In the genomic region with DNA sequence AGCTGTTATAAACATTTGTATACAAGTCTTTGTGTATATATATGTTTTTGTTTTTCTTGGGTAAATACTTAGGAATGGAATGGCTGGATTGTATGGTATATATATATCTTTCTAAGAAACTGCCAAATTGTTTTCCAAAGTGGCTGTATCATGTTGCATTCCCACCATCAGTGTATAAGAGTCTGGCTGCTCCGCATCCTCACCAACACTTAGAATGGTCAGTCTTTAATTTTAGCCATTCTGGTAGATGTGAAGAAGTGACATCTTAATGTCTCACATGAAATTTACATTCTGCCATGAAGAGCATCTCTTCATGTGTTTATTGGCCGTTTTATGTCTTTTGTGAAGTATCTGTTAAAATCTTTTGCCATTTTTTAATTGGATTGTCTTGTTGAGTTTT, we compare ENCODE assay signal across 18 cellular contexts. TPM values are rescaled to one million over a fixed set of nuclear protein-coding genes. Genes with fewer than 3 reads are reported as not detected.
DNase-seq lines count a peak whose midpoint lies in the region; ATAC-seq and TF ChIP-seq lines count a peak whose summit lies in the region.
"Had no signal": no experiment of that assay in that cellular context is flagged by ENCODE, and none has a peak within 500 bp of the region (broad histone marks: within the 10 kb centered on the region; RNA-seq: fewer than 3 reads in every experiment).

No MANE protein-coding gene starts in this region.

- no peak for TF ChIP-seq CTCF in natural killer cell (IDR thresholded peaks at IDR 0.05)

- peak overlapping the region; percentile 62 for H3K4me2 ChIP-seq in GM23248 (ENCODE audit: unreplicated experiment)

- peaks cover 29% of the 10 kb centered on the region for H3K4me1 ChIP-seq in CD4-positive, alpha-beta memory T cell (ENCODE audit: insufficient read depth, low read length)
- H3K4me1 ChIP-seq in GM23248 (ENCODE audit: insufficient read depth) = peaks cover 29% of the 10 kb centered on the region
- H3K4me1 ChIP-seq: Peyer's patch had no signal

- H3K36me3 Mint-ChIP-seq in CD4-positive, alpha-beta memory T cell = peaks cover 26 to 27% of the 10 kb centered on the region in 2 donors
- peaks cover 41% of the 10 kb centered on the region for H3K36me3 Mint-ChIP-seq in activated T-helper 1 cell treated with anti-CD3 and anti-CD28 coated beads, Interleukin-12 subunit alpha, Interleukin-12 subunit beta, Interleukin-2, Interleukin-4 antibody, amounts not matched to agents 30 ng/mL and 10 ng/mL and 1 ng/mL, durations not matched to agents 14 hours and 24 hours and 36 hours (ENCODE audit: low read depth)
- H3K36me3 Mint-ChIP-seq in natural killer cell = peaks cover 18% of the 10 kb centered on the region

- in situ Hi-C loops in GM23248 (cut with MboI) = no loop called here

- DNase-seq in CD4-positive, alpha-beta memory T cell = no peak
- DNase-seq in GM23248 (no peak), natural killer cell (no peak), cerebellar nuclear complex (lab: John Stamatoyannopoulos, UW) (no peak), DMS114 treated with DMSO at 0.1 percent for 48 hours (lab: John Stamatoyannopoulos, UW; ENCODE audit: unreplicated experiment) (no peak)
- DNase-seq in activated T-helper 1 cell treated with anti-CD3 and anti-CD28 coated beads, Interleukin-12 subunit alpha, Interleukin-12 subunit beta, Interleukin-2, Interleukin-4 antibody, amounts not matched to agents 30 ng/mL and 10 ng/mL and 1 ng/mL, durations not matched to agents 14 hours and 24 hours and 36 hours (ENCODE audit: low spot score) = no peak
- DNase-seq: activated T-cell treated with anti-CD3 and anti-CD28 coated beads for 4 hours; adrenal gland; central memory CD4-positive, alpha-beta T cell; DMS79 treated with DMSO at 0.1 percent for 48 hours; KBM-7; left colon; NCI-H1105; Peyer's patch; stimulated activated CD4-positive, alpha-beta T cell treated with anti-CD3 and anti-CD28 coated beads, Interleukin-4, amount 100 ng/mL, for 1 hour; stimulated activated CD8-positive, alpha-beta memory T cell treated with anti-CD3 and anti-CD28 coated beads, Interleukin-4, amount 100 ng/mL, for 48 hours had no signal

- peaks cover 77% of the 10 kb centered on the region for H3K79me2 ChIP-seq in GM23248 (ENCODE audit: insufficient read depth)

- H3K9me2 ChIP-seq in GM23248 (ENCODE audit: insufficient read depth) = no peaks in the 10 kb centered on the region

- H3K27ac Mint-ChIP-seq in CD4-positive, alpha-beta memory T cell = peak overlapping the region; percentile 4 to 99 (median 96)
- peak overlapping the region; percentile 95 for H3K27ac Mint-ChIP-seq in activated T-helper 1 cell treated with anti-CD3 and anti-CD28 coated beads, Interleukin-12 subunit alpha, Interleukin-12 subunit beta, Interleukin-2, Interleukin-4 antibody, amounts not matched to agents 30 ng/mL and 10 ng/mL and 1 ng/mL, durations not matched to agents 14 hours and 24 hours and 36 hours
- peak overlapping the region; percentile 86 to 89 for H3K27ac Mint-ChIP-seq in natural killer cell

- CTCF ChIA-PET in CD4-positive, alpha-beta memory T cell (lab: Charles Lee; ENCODE audit: partially characterized antibody) = interaction anchor here (1.7 to 2.9 kb wide), 2 partner anchors 25 to 32 kb away, joined by 10 to 15 read pairs; a partner anchor contains a TSS

- no peak overlapping the region for H3K4me3 ChIP-seq in CD4-positive, alpha-beta memory T cell (ENCODE audit: low read length in 2 of 2)
- no peak overlapping the region for H3K4me3 ChIP-seq in GM23248
- H3K4me3 ChIP-seq: adrenal gland, Peyer's patch, thoracic aorta had no signal

- peaks cover 0 to 11% (median 4%) of the 10 kb centered on the region in 8 donors for H3K9me3 Mint-ChIP-seq in CD4-positive, alpha-beta memory T cell
- peaks cover 17% of the 10 kb centered on the region for H3K9me3 Mint-ChIP-seq in activated T-helper 1 cell treated with anti-CD3 and anti-CD28 coated beads, Interleukin-12 subunit alpha, Interleukin-12 subunit beta, Interleukin-2, Interleukin-4 antibody, amounts not matched to agents 30 ng/mL and 10 ng/mL and 1 ng/mL, durations not matched to agents 14 hours and 24 hours and 36 hours
- H3K9me3 Mint-ChIP-seq in natural killer cell = peaks cover 0 to 2% of the 10 kb centered on the region in 2 donors

- H4K20me1 ChIP-seq in GM23248 (ENCODE audit: insufficient read depth) = no peaks in the 10 kb centered on the region

- no peak overlapping the region for H3K4me3 Mint-ChIP-seq in CD4-positive, alpha-beta memory T cell
- H3K4me3 Mint-ChIP-seq in activated T-helper 1 cell treated with anti-CD3 and anti-CD28 coated beads, Interleukin-12 subunit alpha, Interleukin-12 subunit beta, Interleukin-2, Interleukin-4 antibody, amounts not matched to agents 30 ng/mL and 10 ng/mL and 1 ng/mL, durations not matched to agents 14 hours and 24 hours and 36 hours = no peak overlapping the region
- no peak overlapping the region for H3K4me3 Mint-ChIP-seq in natural killer cell

- ATAC-seq in natural killer cell = no peak
- ATAC-seq in GM21786 (IDR thresholded peaks at IDR 0.05; ENCODE audit: unreplicated experiment) = no peak
- ATAC-seq: left colon had no signal

- H3K4me1 Mint-ChIP-seq in CD4-positive, alpha-beta memory T cell = peaks cover 26 to 56% (median 43%) of the 10 kb centered on the region in 4 donors
- H3K4me1 Mint-ChIP-seq in activated T-helper 1 cell treated with anti-CD3 and anti-CD28 coated beads, Interleukin-12 subunit alpha, Interleukin-12 subunit beta, Interleukin-2, Interleukin-4 antibody, amounts not matched to agents 30 ng/mL and 10 ng/mL and 1 ng/mL, durations not matched to agents 14 hours and 24 hours and 36 hours (ENCODE audit: low read depth) = peaks cover 58% of the 10 kb centered on the region
- peaks cover 45 to 67% of the 10 kb centered on the region in 2 donors for H3K4me1 Mint-ChIP-seq in natural killer cell

- no peaks in the 10 kb centered on the region for H3K27me3 Mint-ChIP-seq in CD4-positive, alpha-beta memory T cell
- no peaks in the 10 kb centered on the region for H3K27me3 Mint-ChIP-seq in activated T-helper 1 cell treated with anti-CD3 and anti-CD28 coated beads, Interleukin-12 subunit alpha, Interleukin-12 subunit beta, Interleukin-2, Interleukin-4 antibody, amounts not matched to agents 30 ng/mL and 10 ng/mL and 1 ng/mL, durations not matched to agents 14 hours and 24 hours and 36 hours (ENCODE audit: insufficient read depth)
- H3K27me3 Mint-ChIP-seq in natural killer cell (ENCODE audit: low read depth in 2 of 2) = no peaks in the 10 kb centered on the region

- peak overlapping the region; percentile 42 for H3K27ac ChIP-seq in CD4-positive, alpha-beta memory T cell (ENCODE audit: low read depth, low read length)
- peak overlapping the region; percentile 93 for H3K27ac ChIP-seq in GM23248
- H3K27ac ChIP-seq: Peyer's patch had no signal

- POLR2A ChIA-PET in CD4-positive, alpha-beta memory T cell (lab: Charles Lee; ENCODE audit: partially characterized antibody) = interaction anchor here (1.0 to 1.9 kb wide), 5 partner anchors 16 to 184 kb away, joined by 6 to 26 read pairs (median 7); a partner anchor contains a TSS

- intact Hi-C loops in CD4-positive, alpha-beta memory T cell (cut with micrococcal nuclease) = no loop called here
- intact Hi-C loops in activated T-helper 1 cell treated with anti-CD3 and anti-CD28 coated beads, Interleukin-12 subunit alpha, Interleukin-12 subunit beta, Interleukin-2, Interleukin-4 antibody, amounts not matched to agents 30 ng/mL and 10 ng/mL and 1 ng/mL, durations not matched to agents 14 hours and 24 hours and 36 hours (cut with micrococcal nuclease) = loop anchor here (1.0 kb wide), 1 partner anchor 8 kb away; no protein-coding TSS in a partner anchor
- intact Hi-C loops in natural killer cell (cut with micrococcal nuclease) = no loop called here

- no peaks in the 10 kb centered on the region for H3K9me3 ChIP-seq in CD4-positive, alpha-beta memory T cell (ENCODE audit: control insufficient read depth in 1 of 2, low read length in 2 of 2)
- peaks cover 3% of the 10 kb centered on the region for H3K9me3 ChIP-seq in GM23248 (ENCODE audit: low read depth)
- H3K9me3 ChIP-seq: adrenal gland, Peyer's patch, thoracic aorta had no signal

- H3F3A ChIP-seq in GM23248 (ENCODE audit: insufficient read depth) = peaks cover 46% of the 10 kb centered on the region

- H3K9ac ChIP-seq in GM23248 = no peak overlapping the region

- no peak overlapping the region for H2AFZ ChIP-seq in GM23248

- 98% methylated on average over 2 of the region's 2 CpGs for WGBS in GM23248 (ENCODE audit: low coverage in 1 of 2, low lambda C conversion rate in 2 of 2, missing lambda C conversion rate in 2 of 2), 2 experiments

- H3K36me3 ChIP-seq in CD4-positive, alpha-beta memory T cell (ENCODE audit: insufficient read depth, low read length) = no peaks in the 10 kb centered on the region
- 0 out of 2 replicates have a peak, but pooled peaks cover 4% of the 10 kb centered on the region for H3K36me3 ChIP-seq in GM23248 (ENCODE audit: low read depth)
- H3K36me3 ChIP-seq: adrenal gland, thoracic aorta had no signal

- H3K27me3 ChIP-seq in CD4-positive, alpha-beta memory T cell (ENCODE audit: insufficient read depth, low read length) = no peaks in the 10 kb centered on the region
- H3K27me3 ChIP-seq in GM23248 (replicated peaks; ENCODE audit: insufficient read depth) = no peaks in the 10 kb centered on the region
- H3K27me3 ChIP-seq: adrenal gland, Peyer's patch had no signal

RNA-seq across cellular contexts. Expression of a gene that starts 31.9 kb away (rescaled TPM):
- total RNA-seq in CD4-positive, alpha-beta memory T cell = 10 to 100 TPM; 32.8 to 35.7 TPM
- polyA plus RNA-seq in CD4-positive, alpha-beta memory T cell = 10 to 100 TPM in 1 of 2 donors, 1 to 10 TPM in 1; 9.6 to 20.7 TPM
- 65.4 and 67.9 TPM in 2 replicates for total RNA-seq in GM23248 (2014; rRNA removed; shearing (Covaris generic))
- 23.3 and 28.2 TPM in 2 replicates for polyA plus RNA-seq in GM23248 (2016; fragmentation: Nextera tagmentation; extraction: Ambion mirVana)
- total RNA-seq in activated T-helper 1 cell treated with anti-CD3 and anti-CD28 coated beads, Interleukin-12 subunit alpha, Interleukin-12 subunit beta, Interleukin-2, Interleukin-4 antibody, amounts not matched to agents 30 ng/mL and 10 ng/mL and 1 ng/mL, durations not matched to agents 14 hours and 24 hours and 36 hours = 51.1 and 55.6 TPM in 2 replicates
- total RNA-seq in natural killer cell = 10 to 100 TPM; 77.0 to 92.6 (median 77.6) TPM
